1 cellular context compared by ENCODE assay signal in the genomic region with DNA sequence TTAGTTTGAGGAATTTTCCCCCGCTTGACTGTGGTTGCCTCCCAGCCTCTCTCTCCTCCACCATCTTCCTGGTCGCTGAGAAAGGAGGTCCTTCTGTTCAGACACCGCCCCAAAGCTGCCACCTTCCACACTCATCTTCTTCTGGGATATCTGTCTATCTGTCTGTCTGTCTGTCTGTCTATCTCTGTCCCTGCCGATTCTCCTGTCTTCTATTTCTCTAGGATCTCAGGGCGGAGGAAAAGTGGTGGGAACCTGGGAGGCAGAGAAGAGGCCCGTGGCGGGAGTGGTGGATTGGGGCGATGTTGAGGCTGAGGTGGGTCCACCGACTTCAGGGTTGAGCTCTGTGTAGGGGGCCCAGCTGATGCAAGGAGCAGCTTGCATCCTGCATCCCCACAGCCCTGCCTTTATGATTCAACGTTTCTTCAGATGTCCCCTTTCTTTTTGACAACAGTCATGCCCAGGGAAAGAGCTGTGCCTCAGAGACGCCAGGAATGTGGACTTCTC.
TF ChIP-seq lines count a peak whose summit lies in the region.

No MANE protein-coding gene starts in this region.

TF ChIP-seq in HepG2, 621 proteins besides CTCF, POLR2A, EP300 and RAD21 (continued from another document):
- TF ChIP-seq, protein P1, sequence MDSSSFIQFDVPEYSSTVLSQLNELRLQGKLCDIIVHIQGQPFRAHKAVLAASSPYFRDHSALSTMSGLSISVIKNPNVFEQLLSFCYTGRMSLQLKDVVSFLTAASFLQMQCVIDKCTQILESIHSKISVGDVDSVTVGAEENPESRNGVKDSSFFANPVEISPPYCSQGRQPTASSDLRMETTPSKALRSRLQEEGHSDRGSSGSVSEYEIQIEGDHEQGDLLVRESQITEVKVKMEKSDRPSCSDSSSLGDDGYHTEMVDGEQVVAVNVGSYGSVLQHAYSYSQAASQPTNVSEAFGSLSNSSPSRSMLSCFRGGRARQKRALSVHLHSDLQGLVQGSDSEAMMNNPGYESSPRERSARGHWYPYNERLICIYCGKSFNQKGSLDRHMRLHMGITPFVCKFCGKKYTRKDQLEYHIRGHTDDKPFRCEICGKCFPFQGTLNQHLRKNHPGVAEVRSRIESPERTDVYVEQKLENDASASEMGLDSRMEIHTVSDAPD (CRISPR knock-in tag; IDR thresholded peaks at IDR 0.05): no peak
- TF ChIP-seq, protein P2, sequence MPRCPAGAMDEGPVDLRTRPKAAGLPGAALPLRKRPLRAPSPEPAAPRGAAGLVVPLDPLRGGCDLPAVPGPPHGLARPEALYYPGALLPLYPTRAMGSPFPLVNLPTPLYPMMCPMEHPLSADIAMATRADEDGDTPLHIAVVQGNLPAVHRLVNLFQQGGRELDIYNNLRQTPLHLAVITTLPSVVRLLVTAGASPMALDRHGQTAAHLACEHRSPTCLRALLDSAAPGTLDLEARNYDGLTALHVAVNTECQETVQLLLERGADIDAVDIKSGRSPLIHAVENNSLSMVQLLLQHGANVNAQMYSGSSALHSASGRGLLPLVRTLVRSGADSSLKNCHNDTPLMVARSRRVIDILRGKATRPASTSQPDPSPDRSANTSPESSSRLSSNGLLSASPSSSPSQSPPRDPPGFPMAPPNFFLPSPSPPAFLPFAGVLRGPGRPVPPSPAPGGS (CRISPR knock-in tag; IDR thresholded peaks at IDR 0.05): peak; percentile 35; the same call in 1 of the 2 replicates
- TF ChIP-seq, protein P3, sequence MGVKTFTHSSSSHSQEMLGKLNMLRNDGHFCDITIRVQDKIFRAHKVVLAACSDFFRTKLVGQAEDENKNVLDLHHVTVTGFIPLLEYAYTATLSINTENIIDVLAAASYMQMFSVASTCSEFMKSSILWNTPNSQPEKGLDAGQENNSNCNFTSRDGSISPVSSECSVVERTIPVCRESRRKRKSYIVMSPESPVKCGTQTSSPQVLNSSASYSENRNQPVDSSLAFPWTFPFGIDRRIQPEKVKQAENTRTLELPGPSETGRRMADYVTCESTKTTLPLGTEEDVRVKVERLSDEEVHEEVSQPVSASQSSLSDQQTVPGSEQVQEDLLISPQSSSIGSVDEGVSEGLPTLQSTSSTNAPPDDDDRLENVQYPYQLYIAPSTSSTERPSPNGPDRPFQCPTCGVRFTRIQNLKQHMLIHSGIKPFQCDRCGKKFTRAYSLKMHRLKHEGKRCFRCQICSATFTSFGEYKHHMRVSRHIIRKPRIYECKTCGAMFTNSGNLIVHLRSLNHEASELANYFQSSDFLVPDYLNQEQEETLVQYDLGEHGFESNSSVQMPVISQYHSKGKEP (CRISPR knock-in tag; IDR thresholded peaks at IDR 0.05): no peak
- TF ChIP-seq ERF (CRISPR knock-in tag; IDR thresholded peaks at IDR 0.05) (no peak), GATAD2A (CRISPR knock-in tag; IDR thresholded peaks at IDR 0.05) (no peak), POLR2G (IDR thresholded peaks at IDR 0.05; ENCODE audit: low read depth, low read length) (no peak), ZNF382 (CRISPR knock-in tag; IDR thresholded peaks at IDR 0.05; ENCODE audit: borderline replicate concordance) (no peak), ZNF629 (CRISPR knock-in tag; conservative IDR thresholded peaks at IDR 0.05) (0 out of 2 replicates have a peak, but pooled peaks have one; percentile 0), ZNF317 (CRISPR knock-in tag; IDR thresholded peaks at IDR 0.05) (peak; percentile 11; the same call in 1 of the 2 replicates), PHF21A (CRISPR knock-in tag; IDR thresholded peaks at IDR 0.05) (peak; percentile 8; the same call in 1 of the 2 replicates), SAFB2 (CRISPR knock-in tag; IDR thresholded peaks at IDR 0.05; ENCODE audit: borderline replicate concordance, low read depth) (no peak), ZNF468 (CRISPR knock-in tag; IDR thresholded peaks at IDR 0.05) (no peak), GLI4 (CRISPR knock-in tag; IDR thresholded peaks at IDR 0.05; ENCODE audit: borderline replicate concordance) (no peak)
- TF ChIP-seq, protein P4, sequence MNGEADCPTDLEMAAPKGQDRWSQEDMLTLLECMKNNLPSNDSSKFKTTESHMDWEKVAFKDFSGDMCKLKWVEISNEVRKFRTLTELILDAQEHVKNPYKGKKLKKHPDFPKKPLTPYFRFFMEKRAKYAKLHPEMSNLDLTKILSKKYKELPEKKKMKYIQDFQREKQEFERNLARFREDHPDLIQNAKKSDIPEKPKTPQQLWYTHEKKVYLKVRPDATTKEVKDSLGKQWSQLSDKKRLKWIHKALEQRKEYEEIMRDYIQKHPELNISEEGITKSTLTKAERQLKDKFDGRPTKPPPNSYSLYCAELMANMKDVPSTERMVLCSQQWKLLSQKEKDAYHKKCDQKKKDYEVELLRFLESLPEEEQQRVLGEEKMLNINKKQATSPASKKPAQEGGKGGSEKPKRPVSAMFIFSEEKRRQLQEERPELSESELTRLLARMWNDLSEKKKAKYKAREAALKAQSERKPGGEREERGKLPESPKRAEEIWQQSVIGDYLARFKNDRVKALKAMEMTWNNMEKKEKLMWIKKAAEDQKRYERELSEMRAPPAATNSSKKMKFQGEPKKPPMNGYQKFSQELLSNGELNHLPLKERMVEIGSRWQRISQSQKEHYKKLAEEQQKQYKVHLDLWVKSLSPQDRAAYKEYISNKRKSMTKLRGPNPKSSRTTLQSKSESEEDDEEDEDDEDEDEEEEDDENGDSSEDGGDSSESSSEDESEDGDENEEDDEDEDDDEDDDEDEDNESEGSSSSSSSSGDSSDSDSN (CRISPR knock-in tag; IDR thresholded peaks at IDR 0.05): no peak
- TF ChIP-seq, protein P5, sequence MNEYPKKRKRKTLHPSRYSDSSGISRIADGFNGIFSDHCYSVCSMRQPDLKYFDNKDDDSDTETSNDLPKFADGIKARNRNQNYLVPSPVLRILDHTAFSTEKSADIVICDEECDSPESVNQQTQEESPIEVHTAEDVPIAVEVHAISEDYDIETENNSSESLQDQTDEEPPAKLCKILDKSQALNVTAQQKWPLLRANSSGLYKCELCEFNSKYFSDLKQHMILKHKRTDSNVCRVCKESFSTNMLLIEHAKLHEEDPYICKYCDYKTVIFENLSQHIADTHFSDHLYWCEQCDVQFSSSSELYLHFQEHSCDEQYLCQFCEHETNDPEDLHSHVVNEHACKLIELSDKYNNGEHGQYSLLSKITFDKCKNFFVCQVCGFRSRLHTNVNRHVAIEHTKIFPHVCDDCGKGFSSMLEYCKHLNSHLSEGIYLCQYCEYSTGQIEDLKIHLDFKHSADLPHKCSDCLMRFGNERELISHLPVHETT (CRISPR knock-in tag; conservative IDR thresholded peaks at IDR 0.05): no peak
- TF ChIP-seq, protein P6, sequence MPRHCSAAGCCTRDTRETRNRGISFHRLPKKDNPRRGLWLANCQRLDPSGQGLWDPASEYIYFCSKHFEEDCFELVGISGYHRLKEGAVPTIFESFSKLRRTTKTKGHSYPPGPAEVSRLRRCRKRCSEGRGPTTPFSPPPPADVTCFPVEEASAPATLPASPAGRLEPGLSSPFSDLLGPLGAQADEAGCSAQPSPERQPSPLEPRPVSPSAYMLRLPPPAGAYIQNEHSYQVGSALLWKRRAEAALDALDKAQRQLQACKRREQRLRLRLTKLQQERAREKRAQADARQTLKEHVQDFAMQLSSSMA (CRISPR knock-in tag; IDR thresholded peaks at IDR 0.05): 0 out of 2 replicates have a peak, but pooled peaks have one; percentile 34
